9 cellular contexts compared by ENCODE assay signal in genomic region chr1:171226757-171227370, GRCh38. TPM values are rescaled to one million over a fixed set of nuclear protein-coding genes. Genes with fewer than 3 reads are reported as not detected.
DNase-seq lines count a peak whose midpoint lies in the region; ATAC-seq and FAIRE-seq lines count a peak whose summit lies in the region.
"Had no signal": no experiment of that assay in that cellular context is flagged by ENCODE, and none has a peak within 500 bp of the region (broad histone marks: within the 10 kb centered on the region; RNA-seq: fewer than 3 reads in every experiment).

No MANE protein-coding gene starts in this region.

- H3K4me3 ChIP-seq in small intestine (ENCODE audit: low read depth in 1 of 2, low read length in 2 of 2), result no peak overlapping the region

- intact Hi-C loops in left cardiac atrium (cut with DNase I), result loop anchor here (2.0 to 10.0 kb wide), 5 partner anchors 112 to 262 kb away; no protein-coding TSS in a partner anchor

- no peaks in the 10 kb centered on the region for H3K4me1 ChIP-seq in small intestine (ENCODE audit: control insufficient read depth in 2 of 2, insufficient read depth in 1 of 2, low read depth in 1 of 2, low read length in 1 of 2)

- no peaks in the 10 kb centered on the region for H3K4me1 Mint-ChIP-seq in activated naive CD8-positive, alpha-beta T cell treated with anti-CD3 and anti-CD28 coated beads, Interleukin-2, amount 50 U/mL, for 24 hours

- no peaks in the 10 kb centered on the region for H3K9me3 Mint-ChIP-seq in activated naive CD8-positive, alpha-beta T cell treated with anti-CD3 and anti-CD28 coated beads, Interleukin-2, amount 50 U/mL, for 24 hours

- H3K27ac ChIP-seq in small intestine (ENCODE audit: low read depth in 1 of 2, low read length in 1 of 2), result no peak overlapping the region

- no peak overlapping the region for H3K4me3 Mint-ChIP-seq in activated naive CD8-positive, alpha-beta T cell treated with anti-CD3 and anti-CD28 coated beads, Interleukin-2, amount 50 U/mL, for 24 hours
- H3K4me3 Mint-ChIP-seq: activated naive CD8-positive, alpha-beta T cell had no signal

- in situ Hi-C loops in G401 (cut with HindIII; ENCODE audit: low sequenced_read_pairs), result no loop called here

- ATAC-seq in GM21360 (IDR thresholded peaks at IDR 0.05; ENCODE audit: unreplicated experiment) (peak; percentile 94), HG03565 (IDR thresholded peaks at IDR 0.05; ENCODE audit: unreplicated experiment) (peak; percentile 95), left cardiac atrium (peak; percentile 78 to 81)
- ATAC-seq in activated naive CD8-positive, alpha-beta T cell treated with anti-CD3 and anti-CD28 coated beads, Interleukin-2, amount 50 U/mL, for 24 hours, result peak; percentile 59

- H3K27ac Mint-ChIP-seq in activated naive CD8-positive, alpha-beta T cell treated with anti-CD3 and anti-CD28 coated beads, Interleukin-2, amount 50 U/mL, for 24 hours, result no peak overlapping the region
- H3K27ac Mint-ChIP-seq: activated naive CD8-positive, alpha-beta T cell had no signal

- no peaks in the 10 kb centered on the region for H3K36me3 Mint-ChIP-seq in activated naive CD8-positive, alpha-beta T cell treated with anti-CD3 and anti-CD28 coated beads, Interleukin-2, amount 50 U/mL, for 24 hours (ENCODE audit: low read depth)
- H3K36me3 Mint-ChIP-seq: activated naive CD8-positive, alpha-beta T cell had no signal

- no peaks in the 10 kb centered on the region for H3K27me3 ChIP-seq in small intestine (ENCODE audit: control insufficient read depth in 2 of 2, insufficient read depth in 2 of 2, low read length in 2 of 2)

- peak; percentile 50 for DNase-seq in G401 (ENCODE audit: low spot score)
- DNase-seq in NCI-H526 (lab: John Stamatoyannopoulos, UW), result peak; percentile 81 to 92
- no peak for DNase-seq in activated naive CD8-positive, alpha-beta T cell treated with anti-CD3 and anti-CD28 coated beads, Interleukin-2, amount 50 U/mL, for 24 hours
- DNase-seq in left cardiac atrium, result no peak
- DNase-seq in small intestine, result peak; percentile 81
- DNase-seq in effector CD4-positive, alpha-beta T cell, result no peak

- 74 to 88% (median 82%) methylated on average over 1 of the region's 1 CpG for WGBS in small intestine, 3 donors

- no peak for FAIRE-seq in small intestine (lab: Jason Lieb, UNC)

- H3K36me3 ChIP-seq in small intestine (ENCODE audit: control insufficient read depth in 2 of 2, insufficient read depth in 2 of 2, low read length in 2 of 2), result no peaks in the 10 kb centered on the region

- H3K27me3 Mint-ChIP-seq in activated naive CD8-positive, alpha-beta T cell treated with anti-CD3 and anti-CD28 coated beads, Interleukin-2, amount 50 U/mL, for 24 hours, result peaks cover 7% of the 10 kb centered on the region

- H3K9me3 ChIP-seq in small intestine (ENCODE audit: control insufficient read depth, low read depth), result no peaks in the 10 kb centered on the region

RNA-seq across cellular contexts. Expression of gene FMO1, which starts 21.4 kb away (rescaled TPM):
- 83.2 and 83.8 TPM in 2 replicates for total RNA-seq in G401 (2014; rRNA removed; shearing (Covaris generic))
- total RNA-seq in left cardiac atrium, result under 1 TPM in 1 of 2 donors, not detected in 1; 0.62 TPM
- under 1 TPM in 1 of 3 donors, not detected in 2; 0.54 TPM for polyA plus RNA-seq in small intestine

RNA-seq across cellular contexts. Expression of gene FMO2, which starts 41.8 kb away (rescaled TPM):
- 0.14 and 0.25 TPM in 2 replicates for total RNA-seq in G401 (2014; rRNA removed; shearing (Covaris generic))
- total RNA-seq in left cardiac atrium, result 10 to 100 TPM; 41.7 to 64.3 TPM
- 1 to 10 TPM in 2 of 3 donors, under 1 TPM in 1; 0.22 to 1.6 (median 1.1) TPM for polyA plus RNA-seq in small intestine

Comparison
In these comparisons a context has a peak if more than half of its experiments do, and no peak if none do; other contexts are left out.
1. DNase-seq: peak in G401 (single experiment), NCI-H526 (2 of 2) and small intestine (single experiment); none in activated naive CD8-positive, alpha-beta T cell treated with anti-CD3 and anti-CD28 coated beads, Interleukin-2, amount 50 U/mL, for 24 hours (single experiment), left cardiac atrium (single experiment) and effector CD4-positive, alpha-beta T cell (single experiment).
2. RNA of gene FMO1, which starts 21.4 kb away (total RNA-seq): 83.2 to 83.8 TPM in G401; 0.62 TPM in left cardiac atrium; every median in the first group is over 10 times any median in the second.
3. RNA of gene FMO2, which starts 41.8 kb away (total RNA-seq): 41.7 to 64.3 TPM in left cardiac atrium; 0.14 to 0.25 TPM in G401; every median in the first group is over 10 times any median in the second.
4. Peak in every context shown above with its lines, with median percentiles within 50 percentile points of each other: ATAC-seq.